Comparison of ENCODE assay signal across 15 cellular contexts in genomic region chr3:94360982-94361381, GRCh38.
DNase-seq lines count a peak whose midpoint lies in the region; ATAC-seq and TF ChIP-seq lines count a peak whose summit lies in the region.
"Had no signal": no experiment of that assay in that cellular context is flagged by ENCODE, and none has a peak within 500 bp of the region (broad histone marks: within the 10 kb centered on the region; RNA-seq: fewer than 3 reads in every experiment).

No MANE protein-coding gene starts in this region.

- no peak overlapping the region for H3K27ac ChIP-seq in gastroesophageal sphincter
- H3K27ac ChIP-seq: PC-9 had no signal

- H3K36me3 ChIP-seq in gastroesophageal sphincter, result no peaks in the 10 kb centered on the region
- no peaks in the 10 kb centered on the region for H3K36me3 ChIP-seq in H7 (replicated peaks; ENCODE audit: control insufficient read depth, insufficient read depth, low read length)

- no peak for TF ChIP-seq POLR2A in gastroesophageal sphincter (IDR thresholded peaks at IDR 0.05)

- H3K27me3 ChIP-seq in gastroesophageal sphincter, result no peaks in the 10 kb centered on the region
- H3K27me3 ChIP-seq in H7 (ENCODE audit: control insufficient read depth, insufficient read depth, low read length), result no peaks in the 10 kb centered on the region

- TF ChIP-seq CTCF in AG10803 (conservative IDR thresholded peaks at IDR 0.05; ENCODE audit: low read length), result no peak
- no peak for TF ChIP-seq CTCF in gastroesophageal sphincter (IDR thresholded peaks at IDR 0.05)
- no peak for TF ChIP-seq CTCF in omental fat pad (IDR thresholded peaks at IDR 0.05)

- DNase-seq in AG10803 (ENCODE audit: low read depth) (peak; percentile 1), OCI-M1 (lab: John Stamatoyannopoulos, UW) (peak; percentile 18), omental fat pad (ENCODE audit: low spot score) (no peak), NCI-H69 (lab: John Stamatoyannopoulos, UW) (no peak), glomerular visceral epithelial cell (ENCODE audit: extremely low spot score) (no peak), NCI-H1417 treated with DMSO at 0.1 percent for 48 hours (lab: John Stamatoyannopoulos, UW) (no peak), H7 (no peak)
- DNase-seq: activated B cell treated with CpG ODN at 0.5 μM for 24 hours; activated naive CD8-positive, alpha-beta T cell treated with anti-CD3 and anti-CD28 coated beads for 36 hours; cortex of kidney; HFFc6; nephron progenitor cell; SW 1271 had no signal

- TF ChIP-seq EP300 in gastroesophageal sphincter (IDR thresholded peaks at IDR 0.05), result no peak

- H3K9me3 ChIP-seq in gastroesophageal sphincter, result no peaks in the 10 kb centered on the region

- H3K4me1 ChIP-seq in gastroesophageal sphincter, result peaks cover 0 to 9% (median 0%) of the 10 kb centered on the region in 3 donors

- ATAC-seq in gastroesophageal sphincter, result peak; percentile 74
- ATAC-seq in omental fat pad (ENCODE audit: low FRiP score), result peak; percentile 70

- no peak overlapping the region for H3K4me3 ChIP-seq in AG10803 (ENCODE audit: low read length)
- H3K4me3 ChIP-seq in gastroesophageal sphincter, result no peak overlapping the region
- no peak overlapping the region for H3K4me3 ChIP-seq in H7 (ENCODE audit: insufficient read depth, low read depth, low read length)
- H3K4me3 ChIP-seq: PC-9 had no signal

Comparison
In these comparisons a context has a peak if more than half of its experiments do, and no peak if none do; other contexts are left out.
1. DNase-seq: peak in AG10803 (single experiment) and OCI-M1 (single experiment); none in omental fat pad (single experiment), NCI-H69 (single experiment), glomerular visceral epithelial cell (single experiment), NCI-H1417 treated with DMSO at 0.1 percent for 48 hours (single experiment) and H7 (single experiment).